In genomic region chr17:3669085-3669347, GRCh38 we compare ENCODE assay signal across 8 cellular contexts. TPM values are rescaled to one million over a fixed set of nuclear protein-coding genes. Genes with fewer than 3 reads are reported as not detected.
DNase-seq lines count a peak whose midpoint lies in the region; ATAC-seq and TF ChIP-seq lines count a peak whose summit lies in the region.

No MANE protein-coding gene starts in this region.

- H3K79me2 ChIP-seq in PC-9 (ENCODE audit: low read depth) = peaks cover 63% of the 10 kb centered on the region
- peaks cover 46% of the 10 kb centered on the region for H3K79me2 ChIP-seq in fibroblast of lung (ENCODE audit: control insufficient read depth, insufficient read depth, low read length)

- H3K4me3 ChIP-seq in PC-9 (peak overlapping the region; percentile 95), fibroblast of lung (replicated peaks in 1 of 4; ENCODE audit: control extremely low read depth in 1 of 4, insufficient read depth in 1 of 4, low read depth in 3 of 4, low read length in 4 of 4) (peak overlapping the region; percentile 58 to 98 (median 87)), skeletal muscle tissue (ENCODE audit: low read length in 3 of 3) (peak overlapping the region; percentile 82 to 96 (median 94))

- H3K9ac ChIP-seq in fibroblast of lung (ENCODE audit: insufficient read depth, low read length) = peak overlapping the region; percentile 97
- peak overlapping the region; percentile 89 to 99 (median 97) for H3K9ac ChIP-seq in skeletal muscle tissue (ENCODE audit: low read depth in 1 of 3, low read length in 3 of 3)

- TSS peak; percentile 71 for BruUV-seq in PC-9 (replicated peaks; lab: Mats Ljungman, UMichigan)

- H3K9me3 ChIP-seq in PC-9 (ENCODE audit: insufficient read depth, low read depth) = no peaks in the 10 kb centered on the region
- H3K9me3 ChIP-seq in fibroblast of lung (ENCODE audit: control insufficient read depth, insufficient read depth, low read depth, low read length) = no peaks in the 10 kb centered on the region
- no peaks in the 10 kb centered on the region for H3K9me3 ChIP-seq in skeletal muscle tissue (ENCODE audit: control insufficient read depth in 3 of 3, low read length in 3 of 3)

- CTCF ChIA-PET in PC-9 (lab: Charles Lee) = no interaction called here

- TF ChIP-seq CTCF in PC-9 (conservative IDR thresholded peaks at IDR 0.05) (no peak), fibroblast of lung (conservative IDR thresholded peaks at IDR 0.05 in 1 of 2, IDR thresholded peaks at IDR 0.05 in 1 of 2; ENCODE audit: low read depth in 1 of 2, low read length in 2 of 2) (no peak)

- no peak for DNase-seq in PC-9
- DNase-seq in fibroblast of lung (ENCODE audit: low read depth in 2 of 2) = no peak
- no peak for DNase-seq in DMS79 treated with DMSO at 0.1 percent for 48 hours (lab: John Stamatoyannopoulos, UW)
- DNase-seq in stimulated activated CD4-positive, alpha-beta T cell treated with anti-CD3 and anti-CD28 coated beads, Interleukin-2, amount 100 ng/mL, for 24 hours = no peak
- DNase-seq in stimulated activated CD4-positive, alpha-beta T cell treated with anti-CD3 and anti-CD28 coated beads, Interleukin-4, amount 100 ng/mL, for 1 hour = no peak

- H3K27me3 ChIP-seq in PC-9 (ENCODE audit: insufficient read depth, low read depth) (no peaks in the 10 kb centered on the region), fibroblast of lung (ENCODE audit: control insufficient read depth, insufficient read depth, low read length) (no peaks in the 10 kb centered on the region), skeletal muscle tissue (ENCODE audit: control insufficient read depth in 3 of 3, insufficient read depth in 3 of 3, low read length in 3 of 3) (no peaks in the 10 kb centered on the region)

- H4K20me1 ChIP-seq in PC-9 (ENCODE audit: insufficient read depth) = peaks cover 39% of the 10 kb centered on the region
- no peaks in the 10 kb centered on the region for H4K20me1 ChIP-seq in fibroblast of lung (ENCODE audit: control insufficient read depth, extremely low read depth, insufficient read depth, low read length)

- H3K4me2 ChIP-seq in PC-9 (peak overlapping the region; percentile 98), fibroblast of lung (ENCODE audit: extremely low read depth, insufficient read depth, low read length) (peak overlapping the region; percentile 90)

- H2AFZ ChIP-seq in PC-9 = peak overlapping the region; percentile 77
- peak overlapping the region; percentile 80 for H2AFZ ChIP-seq in fibroblast of lung (ENCODE audit: low read length)

- H3K27ac ChIP-seq in PC-9 = peak overlapping the region; percentile 22; the same call in 1 of the 2 replicates
- peak overlapping the region; percentile 93 for H3K27ac ChIP-seq in fibroblast of lung (ENCODE audit: insufficient read depth, low read length)
- H3K27ac ChIP-seq in skeletal muscle tissue (ENCODE audit: low read depth, low read length) = peak overlapping the region; percentile 95

- H3K9me2 ChIP-seq in PC-9 (ENCODE audit: insufficient read depth) = no peaks in the 10 kb centered on the region

- intact Hi-C loops in PC-9 (cut with micrococcal nuclease; ENCODE audit: unreplicated experiment) = loop anchor here (2.0 to 5.0 kb wide), 3 partner anchors 53 to 1262 kb away; partner anchors contain the start of gene HASPIN

- peaks cover 24% of the 10 kb centered on the region for H3F3A ChIP-seq in PC-9 (ENCODE audit: insufficient read depth, low read depth)

- ATAC-seq in GM21423 (IDR thresholded peaks at IDR 0.05; ENCODE audit: unreplicated experiment) (peak; percentile 3), GM18511 (IDR thresholded peaks at IDR 0.05; ENCODE audit: unreplicated experiment) (no peak)

- peaks cover 25% of the 10 kb centered on the region for H3K4me1 ChIP-seq in PC-9 (replicated peaks; ENCODE audit: insufficient read depth)
- H3K4me1 ChIP-seq in fibroblast of lung (ENCODE audit: control insufficient read depth, extremely low read depth, insufficient read depth, low read length) = peaks cover 11% of the 10 kb centered on the region
- H3K4me1 ChIP-seq in skeletal muscle tissue (ENCODE audit: control insufficient read depth in 3 of 3, insufficient read depth in 3 of 3, low read length in 3 of 3) = peaks cover 31 to 44% (median 35%) of the 10 kb centered on the region in 3 donors

- POLR2A ChIA-PET in PC-9 (lab: Charles Lee; ENCODE audit: unreplicated experiment) = interaction anchor here (0.8 to 1.0 kb wide), 2 partner anchors 33 to 68 kb away, joined by 4 to 6 read pairs; partner anchors contain the start of genes CTNS and SHPK

- no peaks in the 10 kb centered on the region for H3K36me3 ChIP-seq in PC-9 (ENCODE audit: low read depth)
- peaks cover 7% of the 10 kb centered on the region for H3K36me3 ChIP-seq in fibroblast of lung (ENCODE audit: control insufficient read depth, insufficient read depth, low read length)
- H3K36me3 ChIP-seq in skeletal muscle tissue (ENCODE audit: control insufficient read depth in 3 of 3, insufficient read depth in 3 of 3, low read length in 3 of 3) = peaks cover 6 to 14% (median 6%) of the 10 kb centered on the region in 3 donors

RNA-seq across cellular contexts. Expression of gene EMC6, which starts 0.4 kb away (rescaled TPM):
- 89.6 and 89.9 TPM in 2 replicates for total RNA-seq in PC-9 (2021)
- total RNA-seq in fibroblast of lung = 15.4 TPM in 2 replicates
- polyA plus RNA-seq in fibroblast of lung = 20.6 and 25.3 TPM in 2 replicates
- polyA plus RNA-seq in fibroblast of lung (2012) = 44.9 and 63.6 TPM in 2 replicates
- 2.7 and 3.9 TPM in 2 replicates for polyA minus RNA-seq in fibroblast of lung (ENCODE audit: low replicate concordance)
- total RNA-seq in skeletal muscle tissue = 14.6 TPM

RNA-seq across cellular contexts. Expression of gene TAX1BP3, which starts 0.6 kb away (rescaled TPM):
- total RNA-seq in PC-9 (2021) (147 and 168 TPM in 2 replicates), fibroblast of lung (105 and 141 TPM in 2 replicates), skeletal muscle tissue (31.3 TPM)
- 121 and 149 TPM in 2 replicates for polyA plus RNA-seq in fibroblast of lung
- polyA plus RNA-seq in fibroblast of lung (2012) = 172 and 265 TPM in 2 replicates
- 69.3 and 90.7 TPM in 2 replicates for polyA minus RNA-seq in fibroblast of lung (ENCODE audit: low replicate concordance)

RNA-seq across cellular contexts. Expression of gene P2RX5, which starts 26.9 kb away (rescaled TPM):
- total RNA-seq in PC-9 (2021) (15.0 and 18.3 TPM in 2 replicates), fibroblast of lung (0.99 and 1.0 TPM in 2 replicates), skeletal muscle tissue (13.0 TPM)
- polyA plus RNA-seq in fibroblast of lung = 0.79 and 1.1 TPM in 2 replicates
- polyA plus RNA-seq in fibroblast of lung (2012) = 1.0 and 1.7 TPM in 2 replicates
- 10.4 TPM in 1 of 2 replicates, not detected in the other for polyA minus RNA-seq in fibroblast of lung (ENCODE audit: low replicate concordance)

RNA-seq across cellular contexts. Expression of gene CTNS, which starts 32.5 kb away (rescaled TPM):
- total RNA-seq in PC-9 (2021) (12.5 and 20.0 TPM in 2 replicates), fibroblast of lung (19.2 and 24.9 TPM in 2 replicates), skeletal muscle tissue (11.5 TPM)
- 9.6 and 10.4 TPM in 2 replicates for polyA plus RNA-seq in fibroblast of lung
- 10.4 and 11.9 TPM in 2 replicates for polyA plus RNA-seq in fibroblast of lung (2012)
- 16.3 and 33.3 TPM in 2 replicates for polyA minus RNA-seq in fibroblast of lung (ENCODE audit: low replicate concordance)

RNA-seq across cellular contexts. Expression of gene SHPK, which starts 33.0 kb away (rescaled TPM):
- total RNA-seq in PC-9 (2021) = 19.8 and 21.4 TPM in 2 replicates
- total RNA-seq in fibroblast of lung = 5.6 and 8.9 TPM in 2 replicates
- polyA plus RNA-seq in fibroblast of lung = 7.2 and 9.1 TPM in 2 replicates
- polyA plus RNA-seq in fibroblast of lung (2012) = 7.1 and 8.3 TPM in 2 replicates
- 20.3 and 30.2 TPM in 2 replicates for polyA minus RNA-seq in fibroblast of lung (ENCODE audit: low replicate concordance)
- total RNA-seq in skeletal muscle tissue = 6.8 TPM

Comparison
In these comparisons a context has a peak if more than half of its experiments do, and no peak if none do; other contexts are left out.
1. H3K27ac ChIP-seq: peak in every context shown above with its lines; median percentile 95 in skeletal muscle tissue; 93 in fibroblast of lung; 22 in PC-9.